ENCODE assay signal across 1 cellular context in the genomic region with DNA sequence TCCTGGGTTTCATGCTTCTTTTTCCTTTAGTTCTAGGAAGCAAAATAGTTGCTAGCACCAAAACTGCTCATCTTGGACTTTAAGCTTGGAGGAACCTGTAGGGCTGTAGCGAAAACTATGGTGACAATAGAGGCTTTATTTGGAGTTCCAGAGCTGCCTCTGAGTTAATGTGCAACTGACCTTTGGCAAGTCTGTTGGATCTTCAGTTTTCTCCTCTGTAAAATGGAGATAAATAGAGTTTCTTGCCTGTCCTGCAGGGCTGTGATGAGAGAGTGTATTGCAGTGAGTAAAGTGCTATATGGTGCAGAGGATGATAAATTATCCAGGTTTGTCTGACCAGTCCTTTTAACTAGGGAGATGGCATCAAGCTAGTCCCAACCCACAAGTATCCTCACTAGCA.
TF ChIP-seq lines count a peak whose summit lies in the region.

No MANE protein-coding gene starts in this region.

TF ChIP-seq in HepG2, 621 proteins besides CTCF, POLR2A, EP300 and RAD21 (continued from another document and continues in another):
- TF ChIP-seq AFF4 (CRISPR knock-in tag; IDR thresholded peaks at IDR 0.05) (no peak), ZNF550 (CRISPR knock-in tag; IDR thresholded peaks at IDR 0.05; ENCODE audit: borderline replicate concordance) (no peak), KAT8 (CRISPR knock-in tag; IDR thresholded peaks at IDR 0.05) (no peak), BORCS8-MEF2B (CRISPR knock-in tag; IDR thresholded peaks at IDR 0.05) (no peak), MIXL1 (CRISPR knock-in tag; IDR thresholded peaks at IDR 0.05) (no peak), HMG20A (CRISPR knock-in tag; IDR thresholded peaks at IDR 0.05; ENCODE audit: borderline replicate concordance) (peak; percentile 61; the same call in 1 of the 2 replicates), TFDP1 (CRISPR knock-in tag; IDR thresholded peaks at IDR 0.05; ENCODE audit: borderline replicate concordance) (no peak), ZNF598 (CRISPR knock-in tag; IDR thresholded peaks at IDR 0.05; ENCODE audit: borderline replicate concordance) (no peak), RCOR2 (CRISPR knock-in tag; IDR thresholded peaks at IDR 0.05) (peak; percentile 89), KDM6A (CRISPR knock-in tag; IDR thresholded peaks at IDR 0.05; ENCODE audit: low read depth) (0 out of 2 replicates have a peak, but pooled peaks have one; percentile 34), MYNN (CRISPR knock-in tag; IDR thresholded peaks at IDR 0.05; ENCODE audit: low read depth) (no peak), HNF1A (IDR thresholded peaks at IDR 0.05; ENCODE audit: low read depth) (peak; percentile 80), HNF1A (CRISPR knock-in tag; IDR thresholded peaks at IDR 0.05; ENCODE audit: borderline replicate concordance) (peak; percentile 85; the same call in 1 of the 2 replicates), ISX (CRISPR knock-in tag; conservative IDR thresholded peaks at IDR 0.05) (no peak), SMAD3 (CRISPR knock-in tag; IDR thresholded peaks at IDR 0.05) (no peak), TMF1 (CRISPR knock-in tag; IDR thresholded peaks at IDR 0.05; ENCODE audit: low read depth) (no peak), ZBTB38 (CRISPR knock-in tag; IDR thresholded peaks at IDR 0.05) (no peak), TCF12 (IDR thresholded peaks at IDR 0.05) (no peak), TCF12 (CRISPR knock-in tag; IDR thresholded peaks at IDR 0.05) (no peak), KDM4B (CRISPR knock-in tag; IDR thresholded peaks at IDR 0.05) (no peak), SP5 (CRISPR knock-in tag; IDR thresholded peaks at IDR 0.05; ENCODE audit: borderline replicate concordance, low read depth) (no peak), YEATS4 (CRISPR knock-in tag; IDR thresholded peaks at IDR 0.05; ENCODE audit: borderline replicate concordance) (no peak), ATRX (CRISPR knock-in tag; IDR thresholded peaks at IDR 0.05; ENCODE audit: borderline replicate concordance) (no peak), ZC3H13 (CRISPR knock-in tag; IDR thresholded peaks at IDR 0.05) (no peak), HOMEZ (CRISPR knock-in tag; IDR thresholded peaks at IDR 0.05; ENCODE audit: low read depth) (peak; percentile 74; the same call in 1 of the 2 replicates), CEBPB (IDR thresholded peaks at IDR 0.05; ENCODE audit: borderline replicate concordance, low read depth, low read length) (no peak; the same call in 1 of the 2 replicates), KAT2B (IDR thresholded peaks at IDR 0.05; ENCODE audit: borderline replicate concordance, low read depth, low read length) (no peak), ZNF343 (CRISPR knock-in tag; IDR thresholded peaks at IDR 0.05) (no peak), FLYWCH1 (CRISPR knock-in tag; IDR thresholded peaks at IDR 0.05) (no peak), AGO1 (IDR thresholded peaks at IDR 0.05; ENCODE audit: low read depth, low read length, poor library complexity, severe bottlenecking) (no peak), SOX13 (IDR thresholded peaks at IDR 0.05) (no peak), SOX13 (CRISPR knock-in tag; conservative IDR thresholded peaks at IDR 0.05 in 1 of 2, IDR thresholded peaks at IDR 0.05 in 1 of 2) (peak in 1 of 2 experiments; percentile 77; a peak in 2 of 4 replicates), ZMAT3 (CRISPR knock-in tag; conservative IDR thresholded peaks at IDR 0.05) (no peak)
- TF ChIP-seq, protein P1, sequence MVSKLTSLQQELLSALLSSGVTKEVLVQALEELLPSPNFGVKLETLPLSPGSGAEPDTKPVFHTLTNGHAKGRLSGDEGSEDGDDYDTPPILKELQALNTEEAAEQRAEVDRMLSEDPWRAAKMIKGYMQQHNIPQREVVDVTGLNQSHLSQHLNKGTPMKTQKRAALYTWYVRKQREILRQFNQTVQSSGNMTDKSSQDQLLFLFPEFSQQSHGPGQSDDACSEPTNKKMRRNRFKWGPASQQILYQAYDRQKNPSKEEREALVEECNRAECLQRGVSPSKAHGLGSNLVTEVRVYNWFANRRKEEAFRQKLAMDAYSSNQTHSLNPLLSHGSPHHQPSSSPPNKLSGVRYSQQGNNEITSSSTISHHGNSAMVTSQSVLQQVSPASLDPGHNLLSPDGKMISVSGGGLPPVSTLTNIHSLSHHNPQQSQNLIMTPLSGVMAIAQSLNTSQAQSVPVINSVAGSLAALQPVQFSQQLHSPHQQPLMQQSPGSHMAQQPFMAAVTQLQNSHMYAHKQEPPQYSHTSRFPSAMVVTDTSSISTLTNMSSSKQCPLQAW (CRISPR knock-in tag; IDR thresholded peaks at IDR 0.05), result peak; percentile 27; the same call in 1 of the 2 replicates
- TF ChIP-seq, protein P2, sequence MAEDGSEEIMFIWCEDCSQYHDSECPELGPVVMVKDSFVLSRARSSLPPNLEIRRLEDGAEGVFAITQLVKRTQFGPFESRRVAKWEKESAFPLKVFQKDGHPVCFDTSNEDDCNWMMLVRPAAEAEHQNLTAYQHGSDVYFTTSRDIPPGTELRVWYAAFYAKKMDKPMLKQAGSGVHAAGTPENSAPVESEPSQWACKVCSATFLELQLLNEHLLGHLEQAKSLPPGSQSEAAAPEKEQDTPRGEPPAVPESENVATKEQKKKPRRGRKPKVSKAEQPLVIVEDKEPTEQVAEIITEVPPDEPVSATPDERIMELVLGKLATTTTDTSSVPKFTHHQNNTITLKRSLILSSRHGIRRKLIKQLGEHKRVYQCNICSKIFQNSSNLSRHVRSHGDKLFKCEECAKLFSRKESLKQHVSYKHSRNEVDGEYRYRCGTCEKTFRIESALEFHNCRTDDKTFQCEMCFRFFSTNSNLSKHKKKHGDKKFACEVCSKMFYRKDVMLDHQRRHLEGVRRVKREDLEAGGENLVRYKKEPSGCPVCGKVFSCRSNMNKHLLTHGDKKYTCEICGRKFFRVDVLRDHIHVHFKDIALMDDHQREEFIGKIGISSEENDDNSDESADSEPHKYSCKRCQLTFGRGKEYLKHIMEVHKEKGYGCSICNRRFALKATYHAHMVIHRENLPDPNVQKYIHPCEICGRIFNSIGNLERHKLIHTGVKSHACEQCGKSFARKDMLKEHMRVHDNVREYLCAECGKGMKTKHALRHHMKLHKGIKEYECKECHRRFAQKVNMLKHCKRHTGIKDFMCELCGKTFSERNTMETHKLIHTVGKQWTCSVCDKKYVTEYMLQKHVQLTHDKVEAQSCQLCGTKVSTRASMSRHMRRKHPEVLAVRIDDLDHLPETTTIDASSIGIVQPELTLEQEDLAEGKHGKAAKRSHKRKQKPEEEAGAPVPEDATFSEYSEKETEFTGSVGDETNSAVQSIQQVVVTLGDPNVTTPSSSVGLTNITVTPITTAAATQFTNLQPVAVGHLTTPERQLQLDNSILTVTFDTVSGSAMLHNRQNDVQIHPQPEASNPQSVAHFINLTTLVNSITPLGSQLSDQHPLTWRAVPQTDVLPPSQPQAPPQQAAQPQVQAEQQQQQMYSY (CRISPR knock-in tag; IDR thresholded peaks at IDR 0.05), result no peak
- TF ChIP-seq, protein P3, sequence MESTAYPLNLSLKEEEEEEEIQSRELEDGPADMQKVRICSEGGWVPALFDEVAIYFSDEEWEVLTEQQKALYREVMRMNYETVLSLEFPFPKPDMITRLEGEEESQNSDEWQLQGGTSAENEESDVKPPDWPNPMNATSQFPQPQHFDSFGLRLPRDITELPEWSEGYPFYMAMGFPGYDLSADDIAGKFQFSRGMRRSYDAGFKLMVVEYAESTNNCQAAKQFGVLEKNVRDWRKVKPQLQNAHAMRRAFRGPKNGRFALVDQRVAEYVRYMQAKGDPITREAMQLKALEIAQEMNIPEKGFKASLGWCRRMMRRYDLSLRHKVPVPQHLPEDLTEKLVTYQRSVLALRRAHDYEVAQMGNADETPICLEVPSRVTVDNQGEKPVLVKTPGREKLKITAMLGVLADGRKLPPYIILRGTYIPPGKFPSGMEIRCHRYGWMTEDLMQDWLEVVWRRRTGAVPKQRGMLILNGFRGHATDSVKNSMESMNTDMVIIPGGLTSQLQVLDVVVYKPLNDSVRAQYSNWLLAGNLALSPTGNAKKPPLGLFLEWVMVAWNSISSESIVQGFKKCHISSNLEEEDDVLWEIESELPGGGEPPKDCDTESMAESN (CRISPR knock-in tag; conservative IDR thresholded peaks at IDR 0.05), result no peak
- TF ChIP-seq, protein P4, sequence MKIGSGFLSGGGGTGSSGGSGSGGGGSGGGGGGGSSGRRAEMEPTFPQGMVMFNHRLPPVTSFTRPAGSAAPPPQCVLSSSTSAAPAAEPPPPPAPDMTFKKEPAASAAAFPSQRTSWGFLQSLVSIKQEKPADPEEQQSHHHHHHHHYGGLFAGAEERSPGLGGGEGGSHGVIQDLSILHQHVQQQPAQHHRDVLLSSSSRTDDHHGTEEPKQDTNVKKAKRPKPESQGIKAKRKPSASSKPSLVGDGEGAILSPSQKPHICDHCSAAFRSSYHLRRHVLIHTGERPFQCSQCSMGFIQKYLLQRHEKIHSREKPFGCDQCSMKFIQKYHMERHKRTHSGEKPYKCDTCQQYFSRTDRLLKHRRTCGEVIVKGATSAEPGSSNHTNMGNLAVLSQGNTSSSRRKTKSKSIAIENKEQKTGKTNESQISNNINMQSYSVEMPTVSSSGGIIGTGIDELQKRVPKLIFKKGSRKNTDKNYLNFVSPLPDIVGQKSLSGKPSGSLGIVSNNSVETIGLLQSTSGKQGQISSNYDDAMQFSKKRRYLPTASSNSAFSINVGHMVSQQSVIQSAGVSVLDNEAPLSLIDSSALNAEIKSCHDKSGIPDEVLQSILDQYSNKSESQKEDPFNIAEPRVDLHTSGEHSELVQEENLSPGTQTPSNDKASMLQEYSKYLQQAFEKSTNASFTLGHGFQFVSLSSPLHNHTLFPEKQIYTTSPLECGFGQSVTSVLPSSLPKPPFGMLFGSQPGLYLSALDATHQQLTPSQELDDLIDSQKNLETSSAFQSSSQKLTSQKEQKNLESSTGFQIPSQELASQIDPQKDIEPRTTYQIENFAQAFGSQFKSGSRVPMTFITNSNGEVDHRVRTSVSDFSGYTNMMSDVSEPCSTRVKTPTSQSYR (CRISPR knock-in tag; IDR thresholded peaks at IDR 0.05; ENCODE audit: borderline replicate concordance), result no peak
